9 cellular contexts compared by ENCODE assay signal in genomic region chr4:143338313-143338712, GRCh38. TPM values are rescaled to one million over a fixed set of nuclear protein-coding genes. Genes with fewer than 3 reads are reported as not detected.
DNase-seq lines count a peak whose midpoint lies in the region; ATAC-seq, FAIRE-seq and TF ChIP-seq lines count a peak whose summit lies in the region.
"Had no signal": no experiment of that assay in that cellular context is flagged by ENCODE, and none has a peak within 500 bp of the region (broad histone marks: within the 10 kb centered on the region; RNA-seq: fewer than 3 reads in every experiment).

No MANE protein-coding gene starts in this region.

- no peak for TF ChIP-seq CTCF in A549 (IDR thresholded peaks at IDR 0.05)
- TF ChIP-seq CTCF in MM.1S (IDR thresholded peaks at IDR 0.05; ENCODE audit: low read length), result no peak
- no peak for TF ChIP-seq CTCF in neural progenitor cell (IDR thresholded peaks at IDR 0.05)

- CTCF ChIA-PET in A549 (lab: Yijun Ruan, JAX), result no interaction called here

- no peaks in the 10 kb centered on the region for H3K36me3 Mint-ChIP-seq in neural progenitor cell
- no peaks in the 10 kb centered on the region for H3K36me3 Mint-ChIP-seq in T-helper 2 cell treated with Interferon-gamma antibody and Interleukin-4, amounts not matched to agents 5 μg/mL and 100 μg/mL, for 36 hours (ENCODE audit: low read depth)
- H3K36me3 Mint-ChIP-seq in stimulated activated memory B cell treated with anti-CD40 and anti-IgM and Interleukin-4, amounts not matched to agents 10 μg/mL and 1 μg/mL and 100 μg/mL, for 72 hours, result no peaks in the 10 kb centered on the region

- H3K27ac ChIP-seq in A549 (no peak overlapping the region), MM.1S (ENCODE audit: low read length) (peak overlapping the region; percentile 93), epithelial cell of prostate (peak overlapping the region; percentile 90), neural progenitor cell (no peak overlapping the region)

- DNase-seq in A549 (ENCODE audit: low read depth in 1 of 2, low spot score in 1 of 2) (no peak), MM.1S (no peak), epithelial cell of prostate (ENCODE audit: low read depth, low spot score) (no peak), neural progenitor cell (ENCODE audit: low spot score) (no peak), posterior vena cava (ENCODE audit: low spot score) (no peak), NCI-H128 (lab: John Stamatoyannopoulos, UW; ENCODE audit: unreplicated experiment) (no peak)
- DNase-seq in T-helper 2 cell treated with Interferon-gamma antibody and Interleukin-4, amounts not matched to agents 5 μg/mL and 100 μg/mL, for 36 hours (ENCODE audit: low spot score), result no peak

- H3K4me1 ChIP-seq in A549 (no peaks in the 10 kb centered on the region), MM.1S (ENCODE audit: low read length) (peaks cover 16% of the 10 kb centered on the region), neural progenitor cell (peaks cover 7% of the 10 kb centered on the region)

- H3K36me3 ChIP-seq in MM.1S (replicated peaks; ENCODE audit: insufficient read depth, low read length), result no peaks in the 10 kb centered on the region
- no peaks in the 10 kb centered on the region for H3K36me3 ChIP-seq in neural progenitor cell

- H3K4me1 Mint-ChIP-seq in neural progenitor cell, result peaks cover 13% of the 10 kb centered on the region
- H3K4me1 Mint-ChIP-seq in T-helper 2 cell treated with Interferon-gamma antibody and Interleukin-4, amounts not matched to agents 5 μg/mL and 100 μg/mL, for 36 hours (ENCODE audit: low read depth), result peaks cover 7% of the 10 kb centered on the region
- peaks cover 9% of the 10 kb centered on the region for H3K4me1 Mint-ChIP-seq in stimulated activated memory B cell treated with anti-CD40 and anti-IgM and Interleukin-4, amounts not matched to agents 10 μg/mL and 1 μg/mL and 100 μg/mL, for 72 hours

- no peak overlapping the region for H3K27ac Mint-ChIP-seq in neural progenitor cell
- no peak overlapping the region for H3K27ac Mint-ChIP-seq in T-helper 2 cell treated with Interferon-gamma antibody and Interleukin-4, amounts not matched to agents 5 μg/mL and 100 μg/mL, for 36 hours
- H3K27ac Mint-ChIP-seq in stimulated activated memory B cell treated with anti-CD40 and anti-IgM and Interleukin-4, amounts not matched to agents 10 μg/mL and 1 μg/mL and 100 μg/mL, for 72 hours, result no peak overlapping the region
- H3K27ac Mint-ChIP-seq: activated naive CD4-positive, alpha-beta T cell treated with anti-CD3 and anti-CD28 coated beads, Interleukin-2, amount 10 ng/mL, durations not matched to agents 7 days and 5 days had no signal

- TF ChIP-seq EP300 in A549 (IDR thresholded peaks at IDR 0.05), result no peak

- H4K20me1 ChIP-seq in MM.1S (ENCODE audit: insufficient read depth, low read length), result peaks cover 7% of the 10 kb centered on the region; the same call in 1 of the 2 replicates
- peaks cover 48% of the 10 kb centered on the region for H4K20me1 ChIP-seq in neural progenitor cell (ENCODE audit: low read depth)

- H3K4me2 ChIP-seq in A549 (peak overlapping the region; percentile 76; the same call in 2 of the 3 replicates), MM.1S (ENCODE audit: low read depth, low read length) (peak overlapping the region; percentile 93), neural progenitor cell (peak overlapping the region; percentile 74)

- peaks cover 56% of the 10 kb centered on the region for H3F3A ChIP-seq in MM.1S (ENCODE audit: insufficient read depth, low read length)
- H3F3A ChIP-seq in neural progenitor cell (ENCODE audit: low read depth), result peaks cover 33% of the 10 kb centered on the region

- ATAC-seq in A549, result no peak
- no peak for ATAC-seq in stimulated activated memory B cell treated with anti-CD40 and anti-IgM and Interleukin-4, amounts not matched to agents 10 μg/mL and 1 μg/mL and 100 μg/mL, for 72 hours

- TF ChIP-seq RAD21 in A549 (conservative IDR thresholded peaks at IDR 0.05 in 1 of 2, IDR thresholded peaks at IDR 0.05 in 1 of 2), result no peak

- no peaks in the 10 kb centered on the region for H3K9me3 ChIP-seq in A549
- H3K9me3 ChIP-seq in MM.1S (replicated peaks; ENCODE audit: insufficient read depth, low read length), result no peaks in the 10 kb centered on the region
- H3K9me3 ChIP-seq in neural progenitor cell (ENCODE audit: low read depth), result no peaks in the 10 kb centered on the region

- POLR2A ChIA-PET in A549 (lab: Yijun Ruan, JAX), result no interaction called here

- H3K79me2 ChIP-seq in MM.1S (ENCODE audit: low read length) (peaks cover 4% of the 10 kb centered on the region; the same call in 1 of the 2 replicates), neural progenitor cell (ENCODE audit: low read depth) (peaks cover 57% of the 10 kb centered on the region)

- H3K27me3 Mint-ChIP-seq in neural progenitor cell (ENCODE audit: insufficient read depth, low read depth), result peaks cover 2% of the 10 kb centered on the region
- peaks cover 64% of the 10 kb centered on the region for H3K27me3 Mint-ChIP-seq in T-helper 2 cell treated with Interferon-gamma antibody and Interleukin-4, amounts not matched to agents 5 μg/mL and 100 μg/mL, for 36 hours (ENCODE audit: low read depth)
- peaks cover 43% of the 10 kb centered on the region for H3K27me3 Mint-ChIP-seq in stimulated activated memory B cell treated with anti-CD40 and anti-IgM and Interleukin-4, amounts not matched to agents 10 μg/mL and 1 μg/mL and 100 μg/mL, for 72 hours

- H3K9ac ChIP-seq in MM.1S (ENCODE audit: low read length) (peak overlapping the region; percentile 99), neural progenitor cell (no peak overlapping the region)

- H3K27me3 ChIP-seq in MM.1S (replicated peaks; ENCODE audit: insufficient read depth, low read length), result no peaks in the 10 kb centered on the region
- no peaks in the 10 kb centered on the region for H3K27me3 ChIP-seq in neural progenitor cell

- TF ChIP-seq POLR2A in A549 (IDR thresholded peaks at IDR 0.05; ENCODE audit: low read length), result no peak

- H3K4me3 ChIP-seq in A549 (no peak overlapping the region; the same call in 2 of the 3 replicates), MM.1S (ENCODE audit: low read length) (peak overlapping the region; percentile 100), neural progenitor cell (peak overlapping the region; percentile 71)

- peak overlapping the region; percentile 100 for H3K4me3 Mint-ChIP-seq in neural progenitor cell
- H3K4me3 Mint-ChIP-seq in T-helper 2 cell treated with Interferon-gamma antibody and Interleukin-4, amounts not matched to agents 5 μg/mL and 100 μg/mL, for 36 hours, result no peak overlapping the region
- H3K4me3 Mint-ChIP-seq in stimulated activated memory B cell treated with anti-CD40 and anti-IgM and Interleukin-4, amounts not matched to agents 10 μg/mL and 1 μg/mL and 100 μg/mL, for 72 hours, result no peak overlapping the region

- no peak for FAIRE-seq in A549 (lab: Jason Lieb, UNC)

- intact Hi-C loops in posterior vena cava (cut with DNase I), result loop anchor here in 1 of 2 donors (5.0 kb wide), 1 partner anchor 131 kb away; no protein-coding TSS in a partner anchor

- H2AFZ ChIP-seq in MM.1S (ENCODE audit: low read length) (no peak overlapping the region), neural progenitor cell (replicated peaks) (no peak overlapping the region)

- no peaks in the 10 kb centered on the region for H3K9me3 Mint-ChIP-seq in neural progenitor cell
- no peaks in the 10 kb centered on the region for H3K9me3 Mint-ChIP-seq in T-helper 2 cell treated with Interferon-gamma antibody and Interleukin-4, amounts not matched to agents 5 μg/mL and 100 μg/mL, for 36 hours
- no peaks in the 10 kb centered on the region for H3K9me3 Mint-ChIP-seq in stimulated activated memory B cell treated with anti-CD40 and anti-IgM and Interleukin-4, amounts not matched to agents 10 μg/mL and 1 μg/mL and 100 μg/mL, for 72 hours
- H3K9me3 Mint-ChIP-seq: activated naive CD4-positive, alpha-beta T cell treated with anti-CD3 and anti-CD28 coated beads, Interleukin-2, amount 10 ng/mL, durations not matched to agents 7 days and 5 days had no signal

- no peaks in the 10 kb centered on the region for H3K9me2 ChIP-seq in MM.1S (replicated peaks; ENCODE audit: insufficient read depth, low read length)

- 84% methylated on average over 5 of the region's 5 CpGs for WGBS in A549 (ENCODE audit: missing lambda C conversion rate)

TF ChIP-seq in A549, 52 proteins besides CTCF, POLR2A, EP300 and RAD21 (continues in another document):
- TF ChIP-seq KDM1A (IDR thresholded peaks at IDR 0.05; ENCODE audit: low read depth) (no peak), CHD4 (IDR thresholded peaks at IDR 0.05; ENCODE audit: borderline replicate concordance) (no peak), USF2 (IDR thresholded peaks at IDR 0.05) (no peak), KDM5A (IDR thresholded peaks at IDR 0.05) (no peak), MAZ (IDR thresholded peaks at IDR 0.05; ENCODE audit: borderline replicate concordance, low read depth, low read length) (no peak), CEBPB (IDR thresholded peaks at IDR 0.05) (no peak), ZNF302 (CRISPR knock-in tag; IDR thresholded peaks at IDR 0.05) (no peak), NFE2L2 (conservative IDR thresholded peaks at IDR 0.05; ENCODE audit: low read length) (no peak), RNF2 (IDR thresholded peaks at IDR 0.05; ENCODE audit: borderline replicate concordance, low read depth) (no peak)

RNA-seq across cellular contexts. Expression of gene GAB1, which starts 1.6 kb away (rescaled TPM):
- polyA plus RNA-seq in A549 (2011; rRNA removed) (3.6 and 3.8 TPM in 2 replicates), A549 (2017; fragmentation: RNase III; extraction: RNeasy Plus Mini Kit Qiagen cat#74134 plus additional on column Dnase treatment) (2.0 to 2.5 TPM (median 2.3 TPM) in 3 replicates)
- 0.73 and 1.0 TPM in 2 replicates for polyA plus RNA-seq in A549 (2012; cell fraction: cytosol; rRNA removed)
- 0.68 and 0.69 TPM in 2 replicates for polyA plus RNA-seq in A549 (2012; cell fraction: nucleus; rRNA removed)
- polyA minus RNA-seq in A549 (2011; rRNA and poly(A)+ RNA removed), result 2.9 and 6.2 TPM in 2 replicates
- total RNA-seq in neural progenitor cell (ENCODE audit: low replicate concordance) (22.6 and 31.3 TPM in 2 replicates), posterior vena cava (10 to 100 TPM; 36.0 to 36.6 TPM)

Comparison
In these comparisons a context has a peak if more than half of its experiments do, and no peak if none do; other contexts are left out.
1. H3K27ac ChIP-seq: peak in MM.1S (single experiment) and epithelial cell of prostate (single experiment); none in A549 (0 of 2) and neural progenitor cell (single experiment).
2. Peak in every context shown above with its lines, with median percentiles within 50 percentile points of each other: H3K4me2 ChIP-seq.